ENCODE assay signal across 1 cellular context in the genomic region with DNA sequence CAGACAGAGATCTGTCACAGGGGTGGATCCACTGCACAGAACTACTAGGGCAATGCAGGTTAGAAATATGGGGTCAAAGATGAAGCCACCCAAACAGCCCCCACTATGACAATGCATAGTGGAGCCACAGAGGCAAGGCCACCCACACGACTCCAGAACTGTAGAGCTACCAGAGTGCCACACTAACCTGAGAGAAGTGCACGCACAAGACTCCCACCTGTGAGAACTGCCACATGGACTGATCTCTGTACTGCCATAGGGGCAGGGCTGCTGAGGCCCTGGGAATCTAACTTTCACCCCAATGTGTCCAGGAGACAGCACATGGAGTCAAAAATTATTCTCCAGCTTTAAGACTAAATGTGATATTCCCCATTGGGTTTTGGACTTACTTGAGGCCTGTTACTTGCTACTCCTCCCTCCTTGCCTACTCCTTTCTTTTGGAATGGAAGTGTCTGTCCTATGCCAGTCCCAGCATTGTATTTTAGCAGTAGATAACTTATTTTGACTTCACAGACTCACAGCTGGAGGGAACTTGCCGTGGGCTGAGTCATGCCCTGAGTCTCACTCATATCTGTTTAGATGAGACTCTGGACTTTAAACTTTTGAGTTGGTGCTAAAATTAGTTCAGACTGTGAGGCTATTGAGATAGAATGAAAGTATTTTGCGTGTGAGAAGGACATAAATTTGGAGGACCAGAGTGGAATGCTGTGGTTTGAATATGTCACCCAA.
TF ChIP-seq lines count a peak whose summit lies in the region.

No MANE protein-coding gene starts in this region.

TF ChIP-seq in liver, 16 proteins besides CTCF, POLR2A, EP300 and RAD21 (continued from another document):
- TF ChIP-seq, protein P1, sequence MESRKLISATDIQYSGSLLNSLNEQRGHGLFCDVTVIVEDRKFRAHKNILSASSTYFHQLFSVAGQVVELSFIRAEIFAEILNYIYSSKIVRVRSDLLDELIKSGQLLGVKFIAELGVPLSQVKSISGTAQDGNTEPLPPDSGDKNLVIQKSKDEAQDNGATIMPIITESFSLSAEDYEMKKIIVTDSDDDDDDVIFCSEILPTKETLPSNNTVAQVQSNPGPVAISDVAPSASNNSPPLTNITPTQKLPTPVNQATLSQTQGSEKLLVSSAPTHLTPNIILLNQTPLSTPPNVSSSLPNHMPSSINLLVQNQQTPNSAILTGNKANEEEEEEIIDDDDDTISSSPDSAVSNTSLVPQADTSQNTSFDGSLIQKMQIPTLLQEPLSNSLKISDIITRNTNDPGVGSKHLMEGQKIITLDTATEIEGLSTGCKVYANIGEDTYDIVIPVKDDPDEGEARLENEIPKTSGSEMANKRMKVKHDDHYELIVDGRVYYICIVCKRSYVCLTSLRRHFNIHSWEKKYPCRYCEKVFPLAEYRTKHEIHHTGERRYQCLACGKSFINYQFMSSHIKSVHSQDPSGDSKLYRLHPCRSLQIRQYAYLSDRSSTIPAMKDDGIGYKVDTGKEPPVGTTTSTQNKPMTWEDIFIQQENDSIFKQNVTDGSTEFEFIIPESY (IDR thresholded peaks at IDR 0.05): no peak
- TF ChIP-seq NR2F2 (IDR thresholded peaks at IDR 0.05): no peak
- no peak for TF ChIP-seq YY1 (IDR thresholded peaks at IDR 0.05)
- no peak for TF ChIP-seq SP1 (IDR thresholded peaks at IDR 0.05)
- TF ChIP-seq, protein P2, sequence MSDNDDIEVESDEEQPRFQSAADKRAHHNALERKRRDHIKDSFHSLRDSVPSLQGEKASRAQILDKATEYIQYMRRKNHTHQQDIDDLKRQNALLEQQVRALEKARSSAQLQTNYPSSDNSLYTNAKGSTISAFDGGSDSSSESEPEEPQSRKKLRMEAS (IDR thresholded peaks at IDR 0.05): no peak
- TF ChIP-seq FOXA1 (IDR thresholded peaks at IDR 0.05): no peak
- no peak for TF ChIP-seq FOXA2 (IDR thresholded peaks at IDR 0.05)
- TF ChIP-seq HNF4G (IDR thresholded peaks at IDR 0.05): no peak
